1 cellular context compared by ENCODE assay signal in the genomic region with DNA sequence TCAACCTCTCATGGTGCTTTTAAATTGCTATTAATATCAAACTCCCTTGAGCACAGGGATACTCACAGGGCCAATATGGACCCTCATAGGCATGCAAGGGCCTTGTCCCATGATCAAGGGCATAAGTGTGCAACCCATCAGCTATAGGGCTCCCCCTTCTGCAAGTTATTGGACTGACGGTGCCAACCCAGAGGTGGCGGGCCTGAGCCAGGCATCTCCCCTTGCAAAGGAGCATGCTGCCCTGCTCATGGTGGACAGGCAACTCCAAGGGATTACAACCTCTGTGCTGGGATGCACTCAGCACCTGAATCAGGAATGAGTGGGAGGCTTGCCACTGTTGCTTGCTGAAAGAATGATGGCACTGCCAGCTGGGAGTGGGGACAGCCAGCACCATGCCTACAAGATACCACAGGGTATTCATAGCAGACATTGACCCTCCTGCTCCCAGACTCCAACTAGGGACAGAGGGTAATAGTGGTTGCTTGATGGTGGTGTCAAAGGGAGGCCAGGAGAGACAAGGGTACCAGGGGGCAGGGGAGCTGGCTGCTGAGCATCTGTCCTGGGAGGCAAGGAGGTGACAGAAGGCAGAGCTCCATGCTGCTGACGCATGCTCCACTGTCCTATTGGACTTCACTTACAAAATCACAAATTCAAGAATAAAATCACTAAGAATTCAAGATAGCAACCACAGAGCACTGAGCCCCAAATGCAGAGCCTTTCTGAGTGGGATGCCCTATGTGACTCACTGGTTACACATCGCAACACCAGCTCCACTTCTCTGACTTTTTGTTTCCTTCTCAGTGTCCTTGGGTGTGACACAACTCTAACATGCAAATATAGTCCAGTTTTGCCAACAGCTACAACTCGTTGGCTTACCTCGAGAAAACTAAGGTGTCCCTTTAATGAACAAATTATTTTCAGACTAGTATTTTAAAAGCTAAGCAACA.
TF ChIP-seq lines count a peak whose summit lies in the region.

No MANE protein-coding gene starts in this region.

TF ChIP-seq in WTC11, 78 proteins besides CTCF, POLR2A, EP300 and RAD21 (continued from another document):
- TF ChIP-seq, protein P1, sequence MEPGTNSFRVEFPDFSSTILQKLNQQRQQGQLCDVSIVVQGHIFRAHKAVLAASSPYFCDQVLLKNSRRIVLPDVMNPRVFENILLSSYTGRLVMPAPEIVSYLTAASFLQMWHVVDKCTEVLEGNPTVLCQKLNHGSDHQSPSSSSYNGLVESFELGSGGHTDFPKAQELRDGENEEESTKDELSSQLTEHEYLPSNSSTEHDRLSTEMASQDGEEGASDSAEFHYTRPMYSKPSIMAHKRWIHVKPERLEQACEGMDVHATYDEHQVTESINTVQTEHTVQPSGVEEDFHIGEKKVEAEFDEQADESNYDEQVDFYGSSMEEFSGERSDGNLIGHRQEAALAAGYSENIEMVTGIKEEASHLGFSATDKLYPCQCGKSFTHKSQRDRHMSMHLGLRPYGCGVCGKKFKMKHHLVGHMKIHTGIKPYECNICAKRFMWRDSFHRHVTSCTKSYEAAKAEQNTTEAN (CRISPR knock-in tag; IDR thresholded peaks at IDR 0.05): no peak
- TF ChIP-seq GABPB1 (CRISPR knock-in tag; IDR thresholded peaks at IDR 0.05) (no peak), USF2 (CRISPR knock-in tag; IDR thresholded peaks at IDR 0.05) (no peak), ZNF317 (CRISPR knock-in tag; IDR thresholded peaks at IDR 0.05; ENCODE audit: borderline replicate concordance, low read depth) (no peak), NR3C1 (CRISPR knock-in tag; conservative IDR thresholded peaks at IDR 0.05; ENCODE audit: low read depth) (no peak), MXD4 (CRISPR knock-in tag; IDR thresholded peaks at IDR 0.05; ENCODE audit: borderline replicate concordance) (no peak), E2F4 (CRISPR knock-in tag; IDR thresholded peaks at IDR 0.05; ENCODE audit: borderline replicate concordance, low read depth) (no peak), FOXJ3 (CRISPR knock-in tag; IDR thresholded peaks at IDR 0.05; ENCODE audit: borderline replicate concordance) (no peak)
- TF ChIP-seq, protein P2, sequence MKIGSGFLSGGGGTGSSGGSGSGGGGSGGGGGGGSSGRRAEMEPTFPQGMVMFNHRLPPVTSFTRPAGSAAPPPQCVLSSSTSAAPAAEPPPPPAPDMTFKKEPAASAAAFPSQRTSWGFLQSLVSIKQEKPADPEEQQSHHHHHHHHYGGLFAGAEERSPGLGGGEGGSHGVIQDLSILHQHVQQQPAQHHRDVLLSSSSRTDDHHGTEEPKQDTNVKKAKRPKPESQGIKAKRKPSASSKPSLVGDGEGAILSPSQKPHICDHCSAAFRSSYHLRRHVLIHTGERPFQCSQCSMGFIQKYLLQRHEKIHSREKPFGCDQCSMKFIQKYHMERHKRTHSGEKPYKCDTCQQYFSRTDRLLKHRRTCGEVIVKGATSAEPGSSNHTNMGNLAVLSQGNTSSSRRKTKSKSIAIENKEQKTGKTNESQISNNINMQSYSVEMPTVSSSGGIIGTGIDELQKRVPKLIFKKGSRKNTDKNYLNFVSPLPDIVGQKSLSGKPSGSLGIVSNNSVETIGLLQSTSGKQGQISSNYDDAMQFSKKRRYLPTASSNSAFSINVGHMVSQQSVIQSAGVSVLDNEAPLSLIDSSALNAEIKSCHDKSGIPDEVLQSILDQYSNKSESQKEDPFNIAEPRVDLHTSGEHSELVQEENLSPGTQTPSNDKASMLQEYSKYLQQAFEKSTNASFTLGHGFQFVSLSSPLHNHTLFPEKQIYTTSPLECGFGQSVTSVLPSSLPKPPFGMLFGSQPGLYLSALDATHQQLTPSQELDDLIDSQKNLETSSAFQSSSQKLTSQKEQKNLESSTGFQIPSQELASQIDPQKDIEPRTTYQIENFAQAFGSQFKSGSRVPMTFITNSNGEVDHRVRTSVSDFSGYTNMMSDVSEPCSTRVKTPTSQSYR (CRISPR knock-in tag; IDR thresholded peaks at IDR 0.05): no peak
